In genomic region chr4:3862640-3863420, GRCh38 we compare ENCODE assay signal across 17 cellular contexts.
DNase-seq lines count a peak whose midpoint lies in the region; ATAC-seq and TF ChIP-seq lines count a peak whose summit lies in the region.
"Had no signal": no experiment of that assay in that cellular context is flagged by ENCODE, and none has a peak within 500 bp of the region (broad histone marks: within the 10 kb centered on the region; RNA-seq: fewer than 3 reads in every experiment).

No MANE protein-coding gene starts in this region.

- no peaks in the 10 kb centered on the region for H3K27me3 ChIP-seq in H7 (ENCODE audit: control insufficient read depth, insufficient read depth, low read length)

- intact Hi-C loops in Calu3 (cut with micrococcal nuclease; ENCODE audit: unreplicated experiment) = no loop called here

- CTCF ChIA-PET in Calu3 (lab: Charles Lee) = no interaction called here

- H3K36me3 Mint-ChIP-seq in glutamatergic neuron (ENCODE audit: unreplicated experiment) (no peaks in the 10 kb centered on the region), Calu3 (ENCODE audit: insufficient read depth, unreplicated experiment) (no peaks in the 10 kb centered on the region)
- H3K36me3 Mint-ChIP-seq: activated naive CD8-positive, alpha-beta T cell treated with anti-CD3 and anti-CD28 coated beads, Interleukin-2, amount 10 ng/mL, durations not matched to agents 7 days and 5 days had no signal

- no peak overlapping the region for H3K4me3 Mint-ChIP-seq in glutamatergic neuron (ENCODE audit: unreplicated experiment)
- no peak overlapping the region for H3K4me3 Mint-ChIP-seq in Calu3 (ENCODE audit: low read depth, unreplicated experiment)
- H3K4me3 Mint-ChIP-seq: activated naive CD8-positive, alpha-beta T cell treated with anti-CD3 and anti-CD28 coated beads, Interleukin-2, amount 10 ng/mL, durations not matched to agents 7 days and 5 days; T-helper 17 cell had no signal

- TF ChIP-seq CTCF in glutamatergic neuron (IDR thresholded peaks at IDR 0.05; ENCODE audit: partially characterized antibody, unreplicated experiment) = no peak
- no peak for TF ChIP-seq CTCF in Calu3 (IDR thresholded peaks at IDR 0.05; ENCODE audit: unreplicated experiment)

- H3K27ac Mint-ChIP-seq in glutamatergic neuron (ENCODE audit: unreplicated experiment) (no peak overlapping the region), Calu3 (ENCODE audit: unreplicated experiment) (no peak overlapping the region)
- H3K27ac Mint-ChIP-seq: activated naive CD8-positive, alpha-beta T cell treated with anti-CD3 and anti-CD28 coated beads, Interleukin-2, amount 10 ng/mL, durations not matched to agents 7 days and 5 days; progenitor cell of endocrine pancreas; T-helper 17 cell had no signal

- H3K9me3 Mint-ChIP-seq in glutamatergic neuron (ENCODE audit: unreplicated experiment) (no peaks in the 10 kb centered on the region), Calu3 (ENCODE audit: low read depth, unreplicated experiment) (no peaks in the 10 kb centered on the region)
- H3K9me3 Mint-ChIP-seq: activated naive CD8-positive, alpha-beta T cell treated with anti-CD3 and anti-CD28 coated beads, Interleukin-2, amount 10 ng/mL, durations not matched to agents 7 days and 5 days had no signal

- no peak for ATAC-seq in GM18861 (IDR thresholded peaks at IDR 0.05; ENCODE audit: unreplicated experiment)
- ATAC-seq: T-helper 17 cell had no signal

- H3K4me1 Mint-ChIP-seq in glutamatergic neuron (ENCODE audit: low read depth, unreplicated experiment) (peaks cover 1% of the 10 kb centered on the region), Calu3 (ENCODE audit: low read depth, unreplicated experiment) (no peaks in the 10 kb centered on the region)
- H3K4me1 Mint-ChIP-seq: activated naive CD8-positive, alpha-beta T cell treated with anti-CD3 and anti-CD28 coated beads, Interleukin-2, amount 10 ng/mL, durations not matched to agents 7 days and 5 days had no signal

- peak overlapping the region; percentile 53 for H3K4me3 ChIP-seq in H7 (ENCODE audit: insufficient read depth, low read depth, low read length)
- H3K4me3 ChIP-seq: suprapubic skin had no signal

- BruUV-seq in Calu3 (replicated peaks; lab: Mats Ljungman, UMichigan) = no TSS peak

- no peaks in the 10 kb centered on the region for H3K36me3 ChIP-seq in H7 (replicated peaks; ENCODE audit: control insufficient read depth, insufficient read depth, low read length)
- H3K36me3 ChIP-seq: suprapubic skin had no signal

- peak; percentile 98 for DNase-seq in H7
- DNase-seq in NCI-H345 (lab: John Stamatoyannopoulos, UW) = peak; percentile 54
- DNase-seq in glutamatergic neuron = peak; percentile 34
- peak; percentile 12 for DNase-seq in mucosa of gallbladder (ENCODE audit: low spot score)
- DNase-seq in stimulated activated CD4-positive, alpha-beta T cell treated with anti-CD3 and anti-CD28 coated beads, Interleukin-12 subunit alpha, Interleukin-12 subunit beta, amount 100 ng/mL, for 4 hours = no peak
- no peak for DNase-seq in SHP77 treated with DMSO at 0.1 percent for 48 hours (lab: John Stamatoyannopoulos, UW)
- no peak for DNase-seq in Calu3
- DNase-seq: activated CD4-positive, alpha-beta T cell treated with anti-CD3 and anti-CD28 coated beads for 4 hours; activated naive CD8-positive, alpha-beta T cell treated with anti-CD3 and anti-CD28 coated beads, Interleukin-2, amount 10 ng/mL, durations not matched to agents 7 days and 5 days; foreskin fibroblast; KBM-7; NCI-H1105 treated with DMSO at 0.1 percent for 48 hours; NCI-H524 treated with DMSO at 0.1 percent for 48 hours; T-helper 17 cell had no signal

- peaks cover 2% of the 10 kb centered on the region for H3K27me3 Mint-ChIP-seq in glutamatergic neuron (ENCODE audit: unreplicated experiment)
- peaks cover 36% of the 10 kb centered on the region for H3K27me3 Mint-ChIP-seq in Calu3 (ENCODE audit: unreplicated experiment)

Comparison
In these comparisons a context has a peak if more than half of its experiments do, and no peak if none do; other contexts are left out.
1. DNase-seq: peak in H7 (single experiment), NCI-H345 (single experiment), glutamatergic neuron (single experiment) and mucosa of gallbladder (single experiment); none in stimulated activated CD4-positive, alpha-beta T cell treated with anti-CD3 and anti-CD28 coated beads, Interleukin-12 subunit alpha, Interleukin-12 subunit beta, amount 100 ng/mL, for 4 hours (single experiment), SHP77 treated with DMSO at 0.1 percent for 48 hours (single experiment) and Calu3 (single experiment).